Comparison of ENCODE assay signal across 1 cellular context in the genomic region with DNA sequence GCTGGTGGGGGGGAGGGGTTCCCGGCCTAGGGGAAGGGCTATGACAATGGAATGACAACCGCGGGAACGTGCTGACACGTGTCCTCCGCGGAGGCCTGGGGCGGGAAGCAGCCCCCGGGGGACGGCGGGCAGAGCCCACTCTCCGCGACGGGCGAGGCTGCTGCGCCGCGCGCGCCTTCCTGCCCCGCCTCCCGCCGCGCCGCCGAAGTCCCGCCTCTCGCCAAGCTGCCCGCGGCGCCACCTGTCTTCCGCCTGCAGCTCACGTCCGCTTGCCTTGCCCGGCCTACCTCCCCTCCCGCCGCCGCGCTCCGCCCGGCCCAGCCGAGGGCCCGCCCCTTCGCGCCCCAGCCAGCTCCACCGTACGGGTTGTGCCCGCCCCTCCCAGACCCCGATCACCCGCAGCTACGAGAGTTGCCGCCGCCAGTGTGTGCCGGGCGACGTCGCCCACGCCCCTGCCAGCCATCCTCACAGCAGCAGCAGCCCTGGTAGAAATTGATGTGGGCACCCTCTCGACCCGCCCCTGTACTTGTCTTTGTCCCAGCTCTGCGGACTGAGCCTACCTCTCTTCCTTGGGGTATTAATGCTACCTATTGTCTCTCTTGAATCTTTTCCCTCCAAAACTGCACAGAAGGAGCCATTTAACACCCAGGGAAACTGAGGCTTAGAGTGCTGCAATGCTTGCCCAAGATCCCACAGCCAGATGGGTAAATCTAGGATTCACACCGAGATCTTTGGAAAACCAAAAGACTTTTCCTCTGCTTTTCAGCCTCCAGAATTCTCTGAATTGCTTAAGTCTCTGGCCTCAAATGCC.
A peak's percentile ranks its signal among the peaks of the same experiment; 100 is the strongest.
TF ChIP-seq lines count a peak whose summit lies in the region.

Gene PARP16, minus strand, starts transcription at position 180 of the 811 bp plus-strand sequence. CDS start 457 bp downstream, outside the sequence.

TF ChIP-seq in HepG2, 621 proteins besides CTCF, POLR2A, EP300 and RAD21 (continued from another document):
- TF ChIP-seq, protein P1, sequence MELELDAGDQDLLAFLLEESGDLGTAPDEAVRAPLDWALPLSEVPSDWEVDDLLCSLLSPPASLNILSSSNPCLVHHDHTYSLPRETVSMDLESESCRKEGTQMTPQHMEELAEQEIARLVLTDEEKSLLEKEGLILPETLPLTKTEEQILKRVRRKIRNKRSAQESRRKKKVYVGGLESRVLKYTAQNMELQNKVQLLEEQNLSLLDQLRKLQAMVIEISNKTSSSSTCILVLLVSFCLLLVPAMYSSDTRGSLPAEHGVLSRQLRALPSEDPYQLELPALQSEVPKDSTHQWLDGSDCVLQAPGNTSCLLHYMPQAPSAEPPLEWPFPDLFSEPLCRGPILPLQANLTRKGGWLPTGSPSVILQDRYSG (CRISPR knock-in tag; IDR thresholded peaks at IDR 0.05): no peak
- TF ChIP-seq ZNF780A (CRISPR knock-in tag; IDR thresholded peaks at IDR 0.05): no peak
- TF ChIP-seq RNF2 (conservative IDR thresholded peaks at IDR 0.05; ENCODE audit: low read depth): 0 out of 2 replicates have a peak, but pooled peaks have one; percentile 35
- TF ChIP-seq ZNF646 (CRISPR knock-in tag; IDR thresholded peaks at IDR 0.05): no peak
- no peak for TF ChIP-seq ZNF841 (CRISPR knock-in tag; IDR thresholded peaks at IDR 0.05; ENCODE audit: borderline replicate concordance)
- TF ChIP-seq FOSL2 (CRISPR knock-in tag; IDR thresholded peaks at IDR 0.05): peak; percentile 2; the same call in 1 of the 2 replicates
- no peak for TF ChIP-seq ATF6 (CRISPR knock-in tag; conservative IDR thresholded peaks at IDR 0.05)
- no peak for TF ChIP-seq TSC22D2 (CRISPR knock-in tag; IDR thresholded peaks at IDR 0.05; ENCODE audit: borderline replicate concordance)
- TF ChIP-seq IKZF1 (IDR thresholded peaks at IDR 0.05): no peak
- no peak for TF ChIP-seq SNAPC2 (CRISPR knock-in tag; IDR thresholded peaks at IDR 0.05)
- TF ChIP-seq, protein P2, sequence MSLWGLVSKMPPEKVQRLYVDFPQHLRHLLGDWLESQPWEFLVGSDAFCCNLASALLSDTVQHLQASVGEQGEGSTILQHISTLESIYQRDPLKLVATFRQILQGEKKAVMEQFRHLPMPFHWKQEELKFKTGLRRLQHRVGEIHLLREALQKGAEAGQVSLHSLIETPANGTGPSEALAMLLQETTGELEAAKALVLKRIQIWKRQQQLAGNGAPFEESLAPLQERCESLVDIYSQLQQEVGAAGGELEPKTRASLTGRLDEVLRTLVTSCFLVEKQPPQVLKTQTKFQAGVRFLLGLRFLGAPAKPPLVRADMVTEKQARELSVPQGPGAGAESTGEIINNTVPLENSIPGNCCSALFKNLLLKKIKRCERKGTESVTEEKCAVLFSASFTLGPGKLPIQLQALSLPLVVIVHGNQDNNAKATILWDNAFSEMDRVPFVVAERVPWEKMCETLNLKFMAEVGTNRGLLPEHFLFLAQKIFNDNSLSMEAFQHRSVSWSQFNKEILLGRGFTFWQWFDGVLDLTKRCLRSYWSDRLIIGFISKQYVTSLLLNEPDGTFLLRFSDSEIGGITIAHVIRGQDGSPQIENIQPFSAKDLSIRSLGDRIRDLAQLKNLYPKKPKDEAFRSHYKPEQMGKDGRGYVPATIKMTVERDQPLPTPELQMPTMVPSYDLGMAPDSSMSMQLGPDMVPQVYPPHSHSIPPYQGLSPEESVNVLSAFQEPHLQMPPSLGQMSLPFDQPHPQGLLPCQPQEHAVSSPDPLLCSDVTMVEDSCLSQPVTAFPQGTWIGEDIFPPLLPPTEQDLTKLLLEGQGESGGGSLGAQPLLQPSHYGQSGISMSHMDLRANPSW (CRISPR knock-in tag; IDR thresholded peaks at IDR 0.05; ENCODE audit: borderline replicate concordance): no peak
- no peak for TF ChIP-seq PLRG1 (conservative IDR thresholded peaks at IDR 0.05)
- peak; percentile 80 for TF ChIP-seq SP4 (CRISPR knock-in tag; IDR thresholded peaks at IDR 0.05)
- TF ChIP-seq POLR2AphosphoS2 (IDR thresholded peaks at IDR 0.05; ENCODE audit: low read depth, low read length): no peak
- TF ChIP-seq, protein P3, sequence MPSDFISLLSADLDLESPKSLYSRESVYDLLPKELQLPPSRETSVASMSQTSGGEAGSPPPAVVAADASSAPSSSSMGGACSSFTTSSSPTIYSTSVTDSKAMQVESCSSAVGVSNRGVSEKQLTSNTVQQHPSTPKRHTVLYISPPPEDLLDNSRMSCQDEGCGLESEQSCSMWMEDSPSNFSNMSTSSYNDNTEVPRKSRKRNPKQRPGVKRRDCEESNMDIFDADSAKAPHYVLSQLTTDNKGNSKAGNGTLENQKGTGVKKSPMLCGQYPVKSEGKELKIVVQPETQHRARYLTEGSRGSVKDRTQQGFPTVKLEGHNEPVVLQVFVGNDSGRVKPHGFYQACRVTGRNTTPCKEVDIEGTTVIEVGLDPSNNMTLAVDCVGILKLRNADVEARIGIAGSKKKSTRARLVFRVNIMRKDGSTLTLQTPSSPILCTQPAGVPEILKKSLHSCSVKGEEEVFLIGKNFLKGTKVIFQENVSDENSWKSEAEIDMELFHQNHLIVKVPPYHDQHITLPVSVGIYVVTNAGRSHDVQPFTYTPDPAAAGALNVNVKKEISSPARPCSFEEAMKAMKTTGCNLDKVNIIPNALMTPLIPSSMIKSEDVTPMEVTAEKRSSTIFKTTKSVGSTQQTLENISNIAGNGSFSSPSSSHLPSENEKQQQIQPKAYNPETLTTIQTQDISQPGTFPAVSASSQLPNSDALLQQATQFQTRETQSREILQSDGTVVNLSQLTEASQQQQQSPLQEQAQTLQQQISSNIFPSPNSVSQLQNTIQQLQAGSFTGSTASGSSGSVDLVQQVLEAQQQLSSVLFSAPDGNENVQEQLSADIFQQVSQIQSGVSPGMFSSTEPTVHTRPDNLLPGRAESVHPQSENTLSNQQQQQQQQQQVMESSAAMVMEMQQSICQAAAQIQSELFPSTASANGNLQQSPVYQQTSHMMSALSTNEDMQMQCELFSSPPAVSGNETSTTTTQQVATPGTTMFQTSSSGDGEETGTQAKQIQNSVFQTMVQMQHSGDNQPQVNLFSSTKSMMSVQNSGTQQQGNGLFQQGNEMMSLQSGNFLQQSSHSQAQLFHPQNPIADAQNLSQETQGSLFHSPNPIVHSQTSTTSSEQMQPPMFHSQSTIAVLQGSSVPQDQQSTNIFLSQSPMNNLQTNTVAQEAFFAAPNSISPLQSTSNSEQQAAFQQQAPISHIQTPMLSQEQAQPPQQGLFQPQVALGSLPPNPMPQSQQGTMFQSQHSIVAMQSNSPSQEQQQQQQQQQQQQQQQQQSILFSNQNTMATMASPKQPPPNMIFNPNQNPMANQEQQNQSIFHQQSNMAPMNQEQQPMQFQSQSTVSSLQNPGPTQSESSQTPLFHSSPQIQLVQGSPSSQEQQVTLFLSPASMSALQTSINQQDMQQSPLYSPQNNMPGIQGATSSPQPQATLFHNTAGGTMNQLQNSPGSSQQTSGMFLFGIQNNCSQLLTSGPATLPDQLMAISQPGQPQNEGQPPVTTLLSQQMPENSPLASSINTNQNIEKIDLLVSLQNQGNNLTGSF (CRISPR knock-in tag; IDR thresholded peaks at IDR 0.05): no peak; the same call in 1 of the 2 replicates
- no peak for TF ChIP-seq DNMT1 (CRISPR knock-in tag; IDR thresholded peaks at IDR 0.05)
- no peak for TF ChIP-seq SNAI1 (CRISPR knock-in tag; IDR thresholded peaks at IDR 0.05; ENCODE audit: borderline replicate concordance)
- TF ChIP-seq ESRRA (CRISPR knock-in tag; IDR thresholded peaks at IDR 0.05; ENCODE audit: low read depth): peak; percentile 13; the same call in 1 of the 2 replicates
- no peak for TF ChIP-seq ZZZ3 (CRISPR knock-in tag; IDR thresholded peaks at IDR 0.05; ENCODE audit: borderline replicate concordance)
